11 cellular contexts compared by ENCODE assay signal in the genomic region with DNA sequence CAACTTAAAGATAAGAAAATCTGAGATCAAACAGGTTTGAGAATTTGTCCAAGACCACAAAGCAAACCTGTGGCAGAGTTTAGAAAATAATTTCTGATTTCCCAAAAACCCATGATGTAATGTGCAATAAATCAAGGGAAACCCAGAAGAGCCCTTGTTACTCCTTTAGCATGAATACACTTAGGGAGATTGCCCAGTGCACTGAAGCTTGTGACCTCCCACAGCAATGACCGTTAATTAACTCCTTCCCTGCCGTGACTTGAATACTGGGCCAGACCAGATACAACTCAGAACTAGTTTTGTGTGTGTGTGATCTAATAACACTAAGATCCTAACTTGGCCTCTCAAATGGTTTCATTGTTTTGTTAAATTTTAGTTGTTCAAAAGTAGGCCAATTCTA. TPM values are rescaled to one million over a fixed set of nuclear protein-coding genes. Genes with fewer than 3 reads are reported as not detected.
DNase-seq lines count a peak whose midpoint lies in the region; ATAC-seq and TF ChIP-seq lines count a peak whose summit lies in the region.
"Had no signal": no experiment of that assay in that cellular context is flagged by ENCODE, and none has a peak within 500 bp of the region (broad histone marks: within the 10 kb centered on the region; RNA-seq: fewer than 3 reads in every experiment).

No MANE protein-coding gene starts in this region.

- H3K9me3 Mint-ChIP-seq in T-helper 2 cell treated with Interferon-gamma antibody and Interleukin-4, amounts not matched to agents 5 μg/mL and 100 μg/mL, for 36 hours, result no peaks in the 10 kb centered on the region
- H3K9me3 Mint-ChIP-seq: GM23338 had no signal

- H3K27ac ChIP-seq in dorsolateral prefrontal cortex (peak overlapping the region in 2 of 59 donors; percentile 32 to 36), esophagus muscularis mucosa (replicated peaks in 1 of 4) (no peak overlapping the region)
- H3K27ac ChIP-seq: body of pancreas had no signal

- no peak overlapping the region for H2AFZ ChIP-seq in Loucy (ENCODE audit: low read length)
- H2AFZ ChIP-seq: GM23338 had no signal

- H3K4me2 ChIP-seq in Loucy (ENCODE audit: low read depth, low read length, poor library complexity, severe bottlenecking), result peak overlapping the region; percentile 81
- H3K4me2 ChIP-seq: GM23338 had no signal

- H3K36me3 Mint-ChIP-seq in T-helper 2 cell treated with Interferon-gamma antibody and Interleukin-4, amounts not matched to agents 5 μg/mL and 100 μg/mL, for 36 hours (ENCODE audit: low read depth), result peaks cover 11% of the 10 kb centered on the region

- H3K27me3 Mint-ChIP-seq in T-helper 2 cell treated with Interferon-gamma antibody and Interleukin-4, amounts not matched to agents 5 μg/mL and 100 μg/mL, for 36 hours (ENCODE audit: low read depth), result no peaks in the 10 kb centered on the region

- WGBS in esophagus muscularis mucosa, result 41% methylated on average over 2 of the region's 2 CpGs

- H3K4me1 ChIP-seq in Loucy (ENCODE audit: insufficient read depth, low read length, poor library complexity, severe bottlenecking) (peaks cover 21% of the 10 kb centered on the region), esophagus muscularis mucosa (peaks cover 19 to 32% (median 28%) of the 10 kb centered on the region in 4 donors)

- H3K9me3 ChIP-seq in Loucy (ENCODE audit: insufficient read depth, low read depth, low read length) (no peaks in the 10 kb centered on the region), esophagus muscularis mucosa (no peaks in the 10 kb centered on the region)
- H3K9me3 ChIP-seq: body of pancreas had no signal

- H3K4me3 ChIP-seq in Loucy (ENCODE audit: low read length, poor library complexity, severe bottlenecking) (peak overlapping the region; percentile 33), dorsolateral prefrontal cortex (peak overlapping the region in 36 of 59 donors; percentile 3 to 99 (median 92)), esophagus muscularis mucosa (peak overlapping the region in 2 of 4 donors; percentile 76 to 94)
- H3K4me3 ChIP-seq: body of pancreas, GM23338 had no signal

- H3F3A ChIP-seq in Loucy (ENCODE audit: low read depth), result no peaks in the 10 kb centered on the region

- H3K4me1 Mint-ChIP-seq in T-helper 2 cell treated with Interferon-gamma antibody and Interleukin-4, amounts not matched to agents 5 μg/mL and 100 μg/mL, for 36 hours (ENCODE audit: low read depth), result peaks cover 15% of the 10 kb centered on the region

- H3K9me2 ChIP-seq in Loucy (replicated peaks; ENCODE audit: low read depth, low read length), result no peaks in the 10 kb centered on the region

- H3K27me3 ChIP-seq in Loucy (ENCODE audit: insufficient read depth, low read length, poor library complexity, severe bottlenecking) (peaks cover 9% of the 10 kb centered on the region), dorsolateral prefrontal cortex (no peaks in the 10 kb centered on the region), esophagus muscularis mucosa (no peaks in the 10 kb centered on the region)
- H3K27me3 ChIP-seq: body of pancreas had no signal

- TF ChIP-seq POLR2A in esophagus muscularis mucosa (IDR thresholded peaks at IDR 0.05; ENCODE audit: low read depth), result no peak

- H4K20me1 ChIP-seq in Loucy (ENCODE audit: insufficient read depth, low read length, poor library complexity, severe bottlenecking), result no peaks in the 10 kb centered on the region

- H3K27ac Mint-ChIP-seq in T-helper 2 cell treated with Interferon-gamma antibody and Interleukin-4, amounts not matched to agents 5 μg/mL and 100 μg/mL, for 36 hours, result no peak overlapping the region
- H3K27ac Mint-ChIP-seq: GM23338 had no signal

- no peak for TF ChIP-seq EP300 in esophagus muscularis mucosa (IDR thresholded peaks at IDR 0.05)

- TF ChIP-seq CTCF in Loucy (conservative IDR thresholded peaks at IDR 0.05; ENCODE audit: low read length), result no peak
- no peak for TF ChIP-seq CTCF in dorsolateral prefrontal cortex (IDR thresholded peaks at IDR 0.05 in 54 of 56, conservative IDR thresholded peaks at IDR 0.05 in 2 of 56; ENCODE audit: low read depth in 1 of 56, partially characterized antibody in 56 of 56)
- no peak for TF ChIP-seq CTCF in esophagus muscularis mucosa (IDR thresholded peaks at IDR 0.05)

- no peak for ATAC-seq in GM19467 (IDR thresholded peaks at IDR 0.05; ENCODE audit: unreplicated experiment)
- ATAC-seq: body of pancreas, GM23338 had no signal

- intact Hi-C loops in dorsolateral prefrontal cortex (cut with DNase I) (loop anchor here (5.0 to 10.0 kb wide), 7 partner anchors 52 to 403 kb away; partner anchors contain the start of genes ARIH2 (in 1 of the 2), CCDC51 (in 1 of the 2), IP6K2 (in 1 of the 2) and NCKIPSD (in 1 of the 2)), posterior vena cava (cut with DNase I) (no loop called here), esophagus muscularis mucosa (cut with DNase I) (loop anchor here (5.0 kb wide), 2 partner anchors 52 to 72 kb away; partner anchors contain the start of genes ARIH2 and SLC25A20)

- no peak for DNase-seq in T-helper 2 cell treated with Interferon-gamma antibody and Interleukin-4, amounts not matched to agents 5 μg/mL and 100 μg/mL, for 36 hours (ENCODE audit: low spot score)
- DNase-seq in T-helper 2 cell (no peak), dorsolateral prefrontal cortex (no peak), posterior vena cava (ENCODE audit: low spot score) (peak; percentile 3), esophagus muscularis mucosa (ENCODE audit: extremely low spot score) (no peak), NCI-H1105 treated with DMSO at 0.1 percent for 48 hours (lab: John Stamatoyannopoulos, UW) (no peak)
- DNase-seq: AML-193, body of pancreas had no signal

- H3K9ac ChIP-seq in Loucy (ENCODE audit: low read depth, low read length, poor library complexity, severe bottlenecking), result peak overlapping the region; percentile 30

- peaks cover 9% of the 10 kb centered on the region; the same call in 1 of the 2 replicates for H3K79me2 ChIP-seq in Loucy (ENCODE audit: insufficient read depth, low read length)

- H3K36me3 ChIP-seq in Loucy (ENCODE audit: insufficient read depth, low read length), result no peaks in the 10 kb centered on the region
- no peaks in the 10 kb centered on the region for H3K36me3 ChIP-seq in esophagus muscularis mucosa

- H3K4me3 Mint-ChIP-seq in T-helper 2 cell treated with Interferon-gamma antibody and Interleukin-4, amounts not matched to agents 5 μg/mL and 100 μg/mL, for 36 hours, result peak overlapping the region; percentile 44
- H3K4me3 Mint-ChIP-seq: GM23338 had no signal

RNA-seq across cellular contexts. Expression of gene PRKAR2A, which starts 2.5 kb away (rescaled TPM):
- total RNA-seq in dorsolateral prefrontal cortex (10 to 100 TPM; 19.8 to 50.2 (median 30.1) TPM), posterior vena cava (10 to 100 TPM; 49.6 to 69.6 TPM), esophagus muscularis mucosa (10 to 100 TPM; 30.7 to 43.3 (median 34.2) TPM)

RNA-seq across cellular contexts. Expression of gene SLC25A20, which starts 53.5 kb away (rescaled TPM):
- total RNA-seq in dorsolateral prefrontal cortex (10 to 100 TPM in 76 of 120 experiments, 1 to 10 TPM in 44; 6.2 to 24.2 (median 11.2) TPM), posterior vena cava (10 to 100 TPM; 10.8 to 19.5 TPM), esophagus muscularis mucosa (10 to 100 TPM; 13.3 to 34.6 (median 21.8) TPM)

Comparison
In these comparisons a context has a peak if more than half of its experiments do, and no peak if none do; other contexts are left out.
1. intact Hi-C loops: an anchor here in dorsolateral prefrontal cortex (5.0 to 10.0 kb wide) and esophagus muscularis mucosa (5.0 kb wide); none called in posterior vena cava.